In the genomic region with DNA sequence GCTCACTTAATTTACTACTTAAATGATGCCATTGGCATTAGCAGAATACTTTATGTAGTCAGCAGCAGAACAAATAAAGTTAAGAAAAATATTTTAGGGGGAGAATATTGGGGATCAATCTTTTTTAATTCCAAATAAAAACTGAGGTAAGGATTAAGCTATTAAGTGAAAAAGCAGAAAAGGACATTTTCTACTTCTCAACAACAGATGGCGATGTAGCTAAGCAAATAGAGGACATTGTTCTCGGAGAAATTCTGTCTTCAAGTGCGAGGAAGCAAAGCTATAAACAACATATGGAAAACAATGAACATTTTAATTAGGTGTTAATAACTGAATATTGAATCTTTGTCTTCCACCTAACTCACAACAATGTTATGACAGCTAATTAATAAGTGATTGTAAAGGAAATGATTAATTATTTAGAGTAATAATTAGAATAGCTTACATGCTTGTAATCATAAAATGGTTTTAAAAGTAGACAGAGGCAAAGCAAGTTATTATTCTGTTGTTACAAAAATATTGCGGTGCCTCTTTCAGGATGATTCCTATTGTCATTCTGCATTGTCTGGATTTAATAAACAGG, we compare ENCODE assay signal across 8 cellular contexts. TPM values are rescaled to one million over a fixed set of nuclear protein-coding genes. Genes with fewer than 3 reads are reported as not detected.
DNase-seq lines count a peak whose midpoint lies in the region; ATAC-seq lines count a peak whose summit lies in the region.

No MANE protein-coding gene starts in this region.

- no peak overlapping the region for H3K27ac ChIP-seq in mesenchymal stem cell (ENCODE audit: low read length, poor library complexity, severe bottlenecking)

- H3K79me1 ChIP-seq in mesenchymal stem cell (replicated peaks; ENCODE audit: low read length, poor library complexity, severe bottlenecking) = no peaks in the 10 kb centered on the region

- H3K9ac ChIP-seq in mesenchymal stem cell (ENCODE audit: low read length) = peak overlapping the region; percentile 76

- H2BK15ac ChIP-seq in mesenchymal stem cell (ENCODE audit: low read depth, poor library complexity, severe bottlenecking) = no peak overlapping the region

- peak overlapping the region in 1 of 2 experiments; percentile 55 for H3K4me3 ChIP-seq in mesenchymal stem cell (ENCODE audit: insufficient read depth in 1 of 2, low read depth in 1 of 2, low read length in 2 of 2)

- H4K8ac ChIP-seq in mesenchymal stem cell (ENCODE audit: low read length) = no peak overlapping the region

- no CpG with 5 or more reads among the region's 4 CpGs for WGBS in mesenchymal stem cell

- no peak overlapping the region for H2AK5ac ChIP-seq in mesenchymal stem cell (ENCODE audit: low read length, severe bottlenecking)

- no peak overlapping the region for H3K4me2 ChIP-seq in mesenchymal stem cell (ENCODE audit: low read length, poor library complexity, severe bottlenecking)

- no peak overlapping the region for H3K4ac ChIP-seq in mesenchymal stem cell (ENCODE audit: low read depth in 1 of 2, low read length in 2 of 2)

- no peaks in the 10 kb centered on the region for H3K4me1 ChIP-seq in mesenchymal stem cell (ENCODE audit: control insufficient read depth, insufficient read depth, low read depth, low read length)

- no peak overlapping the region for H3K23ac ChIP-seq in mesenchymal stem cell (ENCODE audit: low read length in 2 of 2)

- H2BK12ac ChIP-seq in mesenchymal stem cell (ENCODE audit: low read length in 2 of 2) = no peak overlapping the region

- H4K91ac ChIP-seq in mesenchymal stem cell (ENCODE audit: low read length) = no peak overlapping the region

- H2BK120ac ChIP-seq in mesenchymal stem cell (ENCODE audit: low read depth, low read length) = no peak overlapping the region

- DNase-seq in AML-193 (lab: John Stamatoyannopoulos, UW) (peak; percentile 32), NCI-H446 treated with DMSO at 0.1 percent for 48 hours (lab: John Stamatoyannopoulos, UW) (peak; percentile 59), cerebellar cortex (ENCODE audit: low spot score) (peak; percentile 35), mesenchymal stem cell (peak; percentile 61)
- DNase-seq in activated CD4-positive, alpha-beta T cell treated with anti-CD3 and anti-CD28 coated beads, Interleukin-2, amount 50 U/mL, for 4 hours = no peak

- no peak overlapping the region for H2BK5ac ChIP-seq in mesenchymal stem cell (ENCODE audit: low read depth, low read length, poor library complexity, severe bottlenecking)

- ATAC-seq in GM19351 (IDR thresholded peaks at IDR 0.05; ENCODE audit: unreplicated experiment) = peak; percentile 51
- no peak for ATAC-seq in HG02885 (IDR thresholded peaks at IDR 0.05; ENCODE audit: poor library complexity, unreplicated experiment)
- no peak for ATAC-seq in HG02981 (IDR thresholded peaks at IDR 0.05; ENCODE audit: unreplicated experiment)

- no peaks in the 10 kb centered on the region for H3K9me3 ChIP-seq in mesenchymal stem cell (ENCODE audit: control insufficient read depth, low read length)

- peaks cover 0 to 28% of the 10 kb centered on the region in 2 experiments for H3K27me3 ChIP-seq in mesenchymal stem cell (ENCODE audit: control insufficient read depth in 1 of 2, insufficient read depth in 1 of 2, low read length in 2 of 2)

- no peak overlapping the region for H3K18ac ChIP-seq in mesenchymal stem cell (ENCODE audit: low read depth in 1 of 2, low read length in 2 of 2)

- no peak overlapping the region for H2AFZ ChIP-seq in mesenchymal stem cell (ENCODE audit: low read depth, low read length)

- no peaks in the 10 kb centered on the region for H3K36me3 ChIP-seq in mesenchymal stem cell (ENCODE audit: control insufficient read depth in 1 of 2, insufficient read depth in 2 of 2, low read depth in 1 of 2, low read length in 2 of 2)

- no peak overlapping the region for H3K14ac ChIP-seq in mesenchymal stem cell (ENCODE audit: low read length in 2 of 2)

RNA-seq across cellular contexts. Expression of a gene that starts 32.8 kb away (rescaled TPM):
- 13.9 TPM for polyA plus RNA-seq in mesenchymal stem cell (2013, experiment 1 of 2)
- 12.1 TPM for polyA plus RNA-seq in mesenchymal stem cell (2013, experiment 2 of 2)

RNA-seq across cellular contexts. Expression of a gene that starts 41.6 kb away (rescaled TPM):
- 10.1 TPM for polyA plus RNA-seq in mesenchymal stem cell (2013, experiment 1 of 2)
- polyA plus RNA-seq in mesenchymal stem cell (2013, experiment 2 of 2) = 10.5 TPM

Comparison
In these comparisons a context has a peak if more than half of its experiments do, and no peak if none do; other contexts are left out.
1. DNase-seq: peak in AML-193 (2 of 2), NCI-H446 treated with DMSO at 0.1 percent for 48 hours (single experiment), cerebellar cortex (single experiment) and mesenchymal stem cell (single experiment); none in activated CD4-positive, alpha-beta T cell treated with anti-CD3 and anti-CD28 coated beads, Interleukin-2, amount 50 U/mL, for 4 hours (0 of 2).